ENCODE assay signal across 8 cellular contexts in genomic region chr1:37553598-37553926, GRCh38. TPM values are rescaled to one million over a fixed set of nuclear protein-coding genes. Genes with fewer than 3 reads are reported as not detected.
A peak's percentile ranks its signal among the peaks of the same experiment; 100 is the strongest.
DNase-seq lines count a peak whose midpoint lies in the region; ATAC-seq, FAIRE-seq and TF ChIP-seq lines count a peak whose summit lies in the region.

No MANE protein-coding gene starts in this region.

- DNase-seq in AG04449 (ENCODE audit: low read depth, low spot score) = no peak
- DNase-seq in K562 (ENCODE audit: extremely low read depth in 1 of 4, low spot score in 3 of 4) = peak in 3 of 4 experiments; percentile 25 to 34 (median 31)
- no peak for DNase-seq in GM13977 (ENCODE audit: low spot score)
- no peak for DNase-seq in OCI-M1 (lab: John Stamatoyannopoulos, UW)
- DNase-seq in NAMALWA (ENCODE audit: low spot score) = no peak

- intact Hi-C loops in K562 (cut with micrococcal nuclease) = loop anchor here (10.0 kb wide), 1 partner anchor 79 kb away; the partner anchor contains the start of gene ZC3H12A

- peak overlapping the region; percentile 99 for H3K4me2 ChIP-seq in K562 (ENCODE audit: insufficient read depth, low read length)

- no peak for TF ChIP-seq CTCF in AG04449 (IDR thresholded peaks at IDR 0.05; ENCODE audit: insufficient read depth, low read length, missing control alignments)
- no peak for TF ChIP-seq CTCF in K562 (IDR thresholded peaks at IDR 0.05 in 2 of 3, conservative IDR thresholded peaks at IDR 0.05 in 1 of 3; ENCODE audit: insufficient read depth in 2 of 3, low read depth in 1 of 3, low read length in 3 of 3)
- TF ChIP-seq CTCF in GM13977 (IDR thresholded peaks at IDR 0.05; ENCODE audit: extremely low read depth, insufficient read depth, missing control alignments) = no peak

- no peak for TF ChIP-seq EP300 in K562 (IDR thresholded peaks at IDR 0.05; ENCODE audit: low read length)

- TSS peak; percentile 55 for BruUV-seq in K562 (replicated peaks; lab: Mats Ljungman, UMichigan)

- ATAC-seq in HG03066 (IDR thresholded peaks at IDR 0.05; ENCODE audit: low read depth, unreplicated experiment) (peak; percentile 21), K562 (peak; percentile 11), GM18870 (IDR thresholded peaks at IDR 0.05; ENCODE audit: unreplicated experiment) (no peak)

- POLR2A ChIA-PET in AG04449 (lab: Yijun Ruan, JAX) = interaction anchor here (0.6 to 1.4 kb wide), 2 partner anchors 11 to 137 kb away, joined by 4 read pairs; a partner anchor contains a TSS
- POLR2A ChIA-PET in K562 (lab: Yijun Ruan, JAX) = interaction anchor here (0.6 to 2.9 kb wide), 8 partner anchors 10 to 447 kb away, joined by 3 to 18 read pairs (median 4); partner anchors contain the start of gene MEAF6

- CTCF ChIA-PET in AG04449 (lab: Yijun Ruan, JAX) (interaction anchor here (0.9 to 1.0 kb wide), 2 partner anchors 9 to 128 kb away, joined by 3 to 4 read pairs; no protein-coding TSS in a partner anchor), K562 (lab: Yijun Ruan, JAX; ENCODE audit: low intra/inter-chr PET ratio) (no interaction called here)

- FAIRE-seq in K562 (lab: Jason Lieb, UNC) = no peak

- H4K20me1 ChIP-seq in K562 (replicated peaks; ENCODE audit: control insufficient read depth, insufficient read depth, low read length) = 0 out of 2 replicates have a peak, but pooled peaks cover 14% of the 10 kb centered on the region

- WGBS in K562 (ENCODE audit: insufficient coverage, low coverage, missing lambda C conversion rate) = under 1% methylated on average over 11 of the region's 11 CpGs

- H3K79me2 ChIP-seq in K562 (ENCODE audit: control insufficient read depth, insufficient read depth, low read length) = peaks cover 33% of the 10 kb centered on the region

- TF ChIP-seq POLR2A in K562 (conservative IDR thresholded peaks at IDR 0.05) = no peak

- peak overlapping the region; percentile 86 for H3K27ac ChIP-seq in K562 (ENCODE audit: extremely low read depth, low read depth, low read length)

- no peak for TF ChIP-seq RAD21 in K562 (CRISPR knock-in tag; conservative IDR thresholded peaks at IDR 0.05 in 1 of 2, IDR thresholded peaks at IDR 0.05 in 1 of 2)

- peaks cover 7% of the 10 kb centered on the region for H3K9me1 ChIP-seq in K562 (ENCODE audit: control insufficient read depth, insufficient read depth, low read length)

- peak overlapping the region; percentile 83 for H2AFZ ChIP-seq in K562 (ENCODE audit: low read depth, low read length)

- peaks cover 9% of the 10 kb centered on the region for H3K9me3 ChIP-seq in K562 (replicated peaks; ENCODE audit: control insufficient read depth, insufficient read depth, low read depth, low read length)
- no peaks in the 10 kb centered on the region for H3K9me3 ChIP-seq in mononuclear cell (ENCODE audit: low read depth, low read length)

- in situ Hi-C loops in K562 (cut with MboI) = no loop called here
- in situ Hi-C loops in GM13977 (cut with MboI; ENCODE audit: low pct_unique_long_range_greater_than_20kb, low sequenced_read_pairs, unreplicated experiment) = loop anchor here (25.0 kb wide), 1 partner anchor 309 kb away; the partner anchor contains the start of gene MTF1

- H3K4me1 ChIP-seq in K562 (replicated peaks in 1 of 2; ENCODE audit: control insufficient read depth in 2 of 2, insufficient read depth in 2 of 2, low read length in 2 of 2) (peaks cover 18 to 22% of the 10 kb centered on the region in 2 experiments), mononuclear cell (ENCODE audit: insufficient read depth, low read length) (peaks cover 28% of the 10 kb centered on the region)

- H3K9ac ChIP-seq in K562 (ENCODE audit: insufficient read depth in 1 of 2, low read depth in 2 of 2, low read length in 2 of 2) = peak overlapping the region; percentile 91 to 95

- H3K27me3 ChIP-seq in K562 (ENCODE audit: control insufficient read depth in 2 of 2, insufficient read depth in 2 of 2, low read length in 2 of 2) (no peaks in the 10 kb centered on the region), mononuclear cell (ENCODE audit: insufficient read depth, low read length) (no peaks in the 10 kb centered on the region)

- H3K4me3 ChIP-seq in AG04449 (ENCODE audit: low read depth, low read length) (peak overlapping the region; percentile 99), K562 (peak overlapping the region; percentile 82), mononuclear cell (ENCODE audit: low read length) (peak overlapping the region; percentile 95)

- H3K36me3 ChIP-seq in K562 (ENCODE audit: control insufficient read depth, insufficient read depth, low read length) = peaks cover 42% of the 10 kb centered on the region

RNA-seq across cellular contexts. Expression of gene SNIP1, which starts 0.5 kb away (rescaled TPM):
- total RNA-seq in K562 (2011; cell fraction: chromatin; rRNA removed; ENCODE audit: low replicate concordance) = 51.3 and 57.9 TPM in 2 replicates
- total RNA-seq in K562 (2011; cell fraction: nucleolus; rRNA removed) = 47.7 and 48.7 TPM in 2 replicates
- 49.1 and 51.2 TPM in 2 replicates for total RNA-seq in K562 (2011; cell fraction: nucleoplasm; rRNA removed)
- 25.7 and 25.9 TPM in 2 replicates for total RNA-seq in K562 (2014; rRNA removed)
- 12.9 and 15.2 TPM in 2 replicates for total RNA-seq in K562 (2014; rRNA removed; fragmentation: Illumina TruSeq; extraction: Trizol)
- total RNA-seq in K562 (2015; rRNA removed; fragmentation: Illumina TruSeq; extraction: Trizol) = 15.3 and 16.6 TPM in 2 replicates
- 23.7 and 25.8 TPM in 2 replicates for total RNA-seq in K562 (2021)
- 12.0 and 13.7 TPM in 2 replicates for polyA plus RNA-seq in K562 (2011; rRNA removed)
- 6.4 and 13.1 TPM in 2 replicates for polyA plus RNA-seq in K562 (2011; cell fraction: cytosol; rRNA removed)
- polyA plus RNA-seq in K562 (2011; cell fraction: nucleus; rRNA removed) = 14.2 and 17.2 TPM in 2 replicates
- polyA plus RNA-seq in K562 (2012) = 6.4 and 8.7 TPM in 2 replicates
- 11.9 and 14.6 TPM in 2 replicates for polyA plus RNA-seq in K562 (2014; fragmentation: Illumina TruSeq; extraction: Trizol)
- 1 to 10 TPM; 2.9 TPM for polyA plus RNA-seq in K562 (2014; fragmentation: Nextera tagmentation; extraction: Ambion mirVana)
- polyA plus RNA-seq in K562 (2014; rRNA removed) = 11.5 and 15.4 TPM in 2 replicates
- 20.7 and 23.2 TPM in 2 replicates for polyA minus RNA-seq in K562 (2011; rRNA and poly(A)+ RNA removed)
- polyA minus RNA-seq in K562 (2011; cell fraction: cytosol; rRNA and poly(A)+ RNA removed) = 11.4 and 12.1 TPM in 2 replicates
- polyA minus RNA-seq in K562 (2011; cell fraction: nucleus; rRNA and poly(A)+ RNA removed) = 24.5 and 45.4 TPM in 2 replicates
- 32.7 TPM for total RNA-seq in mononuclear cell

RNA-seq across cellular contexts. Expression of gene DNALI1, which starts 3.2 kb away (rescaled TPM):
- 0.99 and 3.3 TPM in 2 replicates for total RNA-seq in K562 (2011; cell fraction: chromatin; rRNA removed; ENCODE audit: low replicate concordance)
- 1.7 and 2.8 TPM in 2 replicates for total RNA-seq in K562 (2011; cell fraction: nucleolus; rRNA removed)
- total RNA-seq in K562 (2011; cell fraction: nucleoplasm; rRNA removed) = 1.6 and 3.2 TPM in 2 replicates
- total RNA-seq in K562 (2014; rRNA removed) = 0.78 and 1.0 TPM in 2 replicates
- 0.87 and 1.1 TPM in 2 replicates for total RNA-seq in K562 (2014; rRNA removed; fragmentation: Illumina TruSeq; extraction: Trizol)
- 0.72 and 1.2 TPM in 2 replicates for total RNA-seq in K562 (2015; rRNA removed; fragmentation: Illumina TruSeq; extraction: Trizol)
- 0.89 and 2.2 TPM in 2 replicates for total RNA-seq in K562 (2021)
- polyA plus RNA-seq in K562 (2011; rRNA removed) = 1.0 and 1.2 TPM in 2 replicates
- polyA plus RNA-seq in K562 (2011; cell fraction: cytosol; rRNA removed) = 0.91 and 1.5 TPM in 2 replicates
- 4.1 and 9.0 TPM in 2 replicates for polyA plus RNA-seq in K562 (2011; cell fraction: nucleus; rRNA removed)
- polyA plus RNA-seq in K562 (2012) = 2.0 and 4.5 TPM in 2 replicates
- polyA plus RNA-seq in K562 (2014; fragmentation: Illumina TruSeq; extraction: Trizol) = 1.3 and 1.7 TPM in 2 replicates
- 1 to 10 TPM in 1 of 2 experiments, under 1 TPM in 1; 0.87 to 2.0 TPM for polyA plus RNA-seq in K562 (2014; fragmentation: Nextera tagmentation; extraction: Ambion mirVana)
- polyA plus RNA-seq in K562 (2014; rRNA removed) = 1.5 and 5.6 TPM in 2 replicates
- 0.48 and 0.84 TPM in 2 replicates for polyA minus RNA-seq in K562 (2011; rRNA and poly(A)+ RNA removed)
- polyA minus RNA-seq in K562 (2011; cell fraction: cytosol; rRNA and poly(A)+ RNA removed) = 0.38 and 2.1 TPM in 2 replicates
- polyA minus RNA-seq in K562 (2011; cell fraction: nucleus; rRNA and poly(A)+ RNA removed) = 1.4 and 2.0 TPM in 2 replicates
- total RNA-seq in mononuclear cell = 0.21 TPM

RNA-seq across cellular contexts. Expression of gene MEAF6, which starts 39.0 kb away (rescaled TPM):
- 74.7 and 79.0 TPM in 2 replicates for total RNA-seq in K562 (2011; cell fraction: chromatin; rRNA removed; ENCODE audit: low replicate concordance)
- 41.5 and 45.5 TPM in 2 replicates for total RNA-seq in K562 (2011; cell fraction: nucleolus; rRNA removed)
- total RNA-seq in K562 (2011; cell fraction: nucleoplasm; rRNA removed) = 60.9 and 81.0 TPM in 2 replicates
- total RNA-seq in K562 (2014; rRNA removed) = 111 and 137 TPM in 2 replicates
- 95.0 and 113 TPM in 2 replicates for total RNA-seq in K562 (2014; rRNA removed; fragmentation: Illumina TruSeq; extraction: Trizol)
- 89.2 and 92.3 TPM in 2 replicates for total RNA-seq in K562 (2015; rRNA removed; fragmentation: Illumina TruSeq; extraction: Trizol)
- total RNA-seq in K562 (2021) = 86.4 and 93.8 TPM in 2 replicates
- 70.0 and 77.3 TPM in 2 replicates for polyA plus RNA-seq in K562 (2011; rRNA removed)
- polyA plus RNA-seq in K562 (2011; cell fraction: cytosol; rRNA removed) = 37.7 and 68.5 TPM in 2 replicates
- 50.0 and 63.0 TPM in 2 replicates for polyA plus RNA-seq in K562 (2011; cell fraction: nucleus; rRNA removed)
- 67.6 and 77.9 TPM in 2 replicates for polyA plus RNA-seq in K562 (2012)
- 118 and 151 TPM in 2 replicates for polyA plus RNA-seq in K562 (2014; fragmentation: Illumina TruSeq; extraction: Trizol)
- polyA plus RNA-seq in K562 (2014; fragmentation: Nextera tagmentation; extraction: Ambion mirVana) = 10 to 100 TPM; 55.0 to 66.3 TPM
- 109 and 110 TPM in 2 replicates for polyA plus RNA-seq in K562 (2014; rRNA removed)
- polyA minus RNA-seq in K562 (2011; rRNA and poly(A)+ RNA removed) = 36.0 and 44.0 TPM in 2 replicates
- 20.2 and 28.3 TPM in 2 replicates for polyA minus RNA-seq in K562 (2011; cell fraction: cytosol; rRNA and poly(A)+ RNA removed)
- polyA minus RNA-seq in K562 (2011; cell fraction: nucleus; rRNA and poly(A)+ RNA removed) = 30.8 and 52.4 TPM in 2 replicates
- total RNA-seq in mononuclear cell = 65.3 TPM

RNA-seq across cellular contexts. Expression of gene GNL2, which starts 42.2 kb away (rescaled TPM):
- total RNA-seq in K562 (2011; cell fraction: chromatin; rRNA removed; ENCODE audit: low replicate concordance) = 189 and 334 TPM in 2 replicates
- 134 and 160 TPM in 2 replicates for total RNA-seq in K562 (2011; cell fraction: nucleolus; rRNA removed)
- 181 and 229 TPM in 2 replicates for total RNA-seq in K562 (2011; cell fraction: nucleoplasm; rRNA removed)
- total RNA-seq in K562 (2014; rRNA removed) (245 and 263 TPM in 2 replicates), K562 (2014; rRNA removed; fragmentation: Illumina TruSeq; extraction: Trizol) (343 and 388 TPM in 2 replicates), K562 (2015; rRNA removed; fragmentation: Illumina TruSeq; extraction: Trizol) (330 and 347 TPM in 2 replicates), K562 (2021) (145 and 156 TPM in 2 replicates), mononuclear cell (49.3 TPM)
- polyA plus RNA-seq in K562 (2011; rRNA removed) (132 and 165 TPM in 2 replicates), K562 (2014; fragmentation: Illumina TruSeq; extraction: Trizol) (253 and 318 TPM in 2 replicates), K562 (2014; fragmentation: Nextera tagmentation; extraction: Ambion mirVana) (100 to 1,000 TPM; 166 to 371 TPM), K562 (2014; rRNA removed) (205 and 232 TPM in 2 replicates)
- 37.0 and 52.4 TPM in 2 replicates for polyA plus RNA-seq in K562 (2011; cell fraction: cytosol; rRNA removed)
- polyA plus RNA-seq in K562 (2011; cell fraction: nucleus; rRNA removed) = 99.3 and 135 TPM in 2 replicates
- 109 and 153 TPM in 2 replicates for polyA plus RNA-seq in K562 (2012)
- polyA minus RNA-seq in K562 (2011; rRNA and poly(A)+ RNA removed) = 223 and 224 TPM in 2 replicates
- polyA minus RNA-seq in K562 (2011; cell fraction: cytosol; rRNA and poly(A)+ RNA removed) = 118 and 127 TPM in 2 replicates
- polyA minus RNA-seq in K562 (2011; cell fraction: nucleus; rRNA and poly(A)+ RNA removed) = 104 and 173 TPM in 2 replicates

Comparison
In these comparisons a context has a peak if more than half of its experiments do, and no peak if none do; other contexts are left out.
1. DNase-seq: peak in K562 (3 of 4); none in AG04449 (single experiment), GM13977 (single experiment), OCI-M1 (single experiment) and NAMALWA (single experiment).
2. Peak in every context shown above with its lines, with median percentiles within 50 percentile points of each other: H3K4me3 ChIP-seq.